ENCODE assay signal across 19 cellular contexts in genomic region chr1:104746994-104747393, GRCh38.
A peak's percentile ranks its signal among the peaks of the same experiment; 100 is the strongest.
DNase-seq lines count a peak whose midpoint lies in the region; ATAC-seq, FAIRE-seq and TF ChIP-seq lines count a peak whose summit lies in the region.
"Had no signal": no experiment of that assay in that cellular context is flagged by ENCODE, and none has a peak within 500 bp of the region (broad histone marks: within the 10 kb centered on the region; RNA-seq: fewer than 3 reads in every experiment).

No MANE protein-coding gene starts in this region.

- no peak for TF ChIP-seq CTCF in chondrocyte (IDR thresholded peaks at IDR 0.05)

- H3K36me3 Mint-ChIP-seq in chondrocyte (ENCODE audit: low read depth), result no peaks in the 10 kb centered on the region
- H3K36me3 Mint-ChIP-seq: CD8-positive, alpha-beta T cell; WTC11 had no signal

- FAIRE-seq in GM12891 (lab: Jason Lieb, UNC), result no peak
- FAIRE-seq: A204.1, astrocyte had no signal

- H3K9me3 Mint-ChIP-seq in chondrocyte (ENCODE audit: low read depth), result peaks cover 2% of the 10 kb centered on the region
- H3K9me3 Mint-ChIP-seq: neural crest cell, WTC11 had no signal

- no peak overlapping the region for H3K27ac Mint-ChIP-seq in chondrocyte (ENCODE audit: unreplicated experiment)
- H3K27ac Mint-ChIP-seq: CD8-positive, alpha-beta T cell; WTC11 had no signal

- H3K4me3 Mint-ChIP-seq in chondrocyte (ENCODE audit: unreplicated experiment), result no peak overlapping the region
- H3K4me3 Mint-ChIP-seq: CD8-positive, alpha-beta T cell; neural crest cell; WTC11 had no signal

- H3K4me1 Mint-ChIP-seq in chondrocyte (ENCODE audit: low read depth), result no peaks in the 10 kb centered on the region
- H3K4me1 Mint-ChIP-seq: neural crest cell, WTC11 had no signal

- ATAC-seq in GM19395 (IDR thresholded peaks at IDR 0.05; ENCODE audit: unreplicated experiment) (peak; percentile 76), HG02623 (IDR thresholded peaks at IDR 0.05; ENCODE audit: unreplicated experiment) (peak; percentile 58), HG03342 (IDR thresholded peaks at IDR 0.05; ENCODE audit: unreplicated experiment) (peak; percentile 53)
- ATAC-seq: CD8-positive, alpha-beta T cell; WTC11 had no signal

- H3K27me3 Mint-ChIP-seq in chondrocyte (ENCODE audit: low read depth), result peaks cover 6% of the 10 kb centered on the region

- no peak for TF ChIP-seq POLR2A in GM12891 (IDR thresholded peaks at IDR 0.05; ENCODE audit: low read depth, low read length)

- DNase-seq in GM12891 (ENCODE audit: insufficient read length, low spot score), result no peak
- no peak for DNase-seq in activated CD8-positive, alpha-beta memory T cell treated with anti-CD3 and anti-CD28 coated beads, Interleukin-2, amount 50 U/mL, for 48 hours
- no peak for DNase-seq in mucosa of gallbladder (ENCODE audit: low spot score)
- no peak for DNase-seq in NCI-H2081 (lab: John Stamatoyannopoulos, UW)
- no peak for DNase-seq in chondrocyte (ENCODE audit: low spot score)
- DNase-seq: CD8-positive, alpha-beta T cell; cortex of kidney; erythroblast; mesenchymal stem cell; NCI-H1694 treated with DMSO at 0.1 percent for 48 hours; NCI-H510A treated with DMSO at 0.1 percent for 48 hours; RPMI8226 had no signal

TF ChIP-seq in GM12891, 5 proteins besides CTCF, POLR2A, EP300 and RAD21:
- TF ChIP-seq SPI1 (IDR thresholded peaks at IDR 0.05; ENCODE audit: low read depth, low read length) (0 out of 2 replicates have a peak, but pooled peaks have one; percentile 28), TAF1 (IDR thresholded peaks at IDR 0.05; ENCODE audit: low read depth, low read length) (no peak), POLR2AphosphoS5 (IDR thresholded peaks at IDR 0.05; ENCODE audit: low read depth, low read length) (no peak), POU2F2 (IDR thresholded peaks at IDR 0.05; ENCODE audit: low read depth, low read length) (no peak)
